In genomic region chr4:55866290-55866907, GRCh38 we compare ENCODE assay signal across 1 cellular context.
TF ChIP-seq lines count a peak whose summit lies in the region.

No MANE protein-coding gene starts in this region.

TF ChIP-seq in K562, 482 proteins besides CTCF, POLR2A, EP300 and RAD21:
- TF ChIP-seq SMARCE1 (IDR thresholded peaks at IDR 0.05) (peak; percentile 82), KDM4B (IDR thresholded peaks at IDR 0.05; ENCODE audit: borderline replicate concordance in 2 of 2, low read depth in 1 of 2) (0 out of 4 replicates have a peak, but pooled peaks of 1 of the 2 experiments have one; percentile 37), JUN (IDR thresholded peaks at IDR 0.05; ENCODE audit: borderline replicate concordance, low read depth, low read length) (peak; percentile 83), JUN (CRISPR knock-in tag; IDR thresholded peaks at IDR 0.05; ENCODE audit: borderline replicate concordance) (no peak), EP400 (IDR thresholded peaks at IDR 0.05) (0 out of 2 replicates have a peak, but pooled peaks have one; percentile 7), TAF7 (tag; IDR thresholded peaks at IDR 0.05) (no peak), NCOA2 (IDR thresholded peaks at IDR 0.05; ENCODE audit: partially characterized antibody in 2 of 2) (no peak), MEF2A (IDR thresholded peaks at IDR 0.05; ENCODE audit: control insufficient read depth, low read depth, low read length) (peak; percentile 58; the same call in 1 of the 2 replicates), FOS (IDR thresholded peaks at IDR 0.05; ENCODE audit: extremely low read depth, insufficient read length) (peak; percentile 59), SMARCC2 (IDR thresholded peaks at IDR 0.05; ENCODE audit: low read depth) (peak; percentile 76), RBM25 (IDR thresholded peaks at IDR 0.05; ENCODE audit: low read depth, low read length, severe bottlenecking) (no peak), ATF7 (IDR thresholded peaks at IDR 0.05) (peak; percentile 24; the same call in 1 of the 2 replicates), NCOA1 (IDR thresholded peaks at IDR 0.05; ENCODE audit: low read depth) (0 out of 2 replicates have a peak, but pooled peaks have one; percentile 23), ARID2 (IDR thresholded peaks at IDR 0.05) (no peak), MITF (IDR thresholded peaks at IDR 0.05) (no peak), CREB1 (IDR thresholded peaks at IDR 0.05) (no peak), CREB1 (CRISPR knock-in tag; IDR thresholded peaks at IDR 0.05) (no peak), GTF2E2 (tag; IDR thresholded peaks at IDR 0.05) (peak; percentile 72), SMARCA4 (IDR thresholded peaks at IDR 0.05) (peak; percentile 77), HMBOX1 (IDR thresholded peaks at IDR 0.05) (peak; percentile 100), ZNF512 (tag; IDR thresholded peaks at IDR 0.05) (0 out of 2 replicates have a peak, but pooled peaks have one; percentile 46), ATF3 (IDR thresholded peaks at IDR 0.05) (peak; percentile 87), ATF3 (CRISPR knock-in tag; conservative IDR thresholded peaks at IDR 0.05) (no peak), NCOR1 (IDR thresholded peaks at IDR 0.05) (0 out of 2 replicates have a peak, but pooled peaks have one; percentile 39), FOSL1 (tag; conservative IDR thresholded peaks at IDR 0.05) (peak; percentile 92), ZNF431 (CRISPR knock-in tag; IDR thresholded peaks at IDR 0.05) (no peak), DPF2 (IDR thresholded peaks at IDR 0.05) (peak; percentile 87), MBD1 (CRISPR knock-in tag; IDR thresholded peaks at IDR 0.05) (no peak), SUPT5H (IDR thresholded peaks at IDR 0.05) (no peak), BRD9 (IDR thresholded peaks at IDR 0.05; ENCODE audit: low read depth, partially characterized antibody) (peak; percentile 64), LEF1 (IDR thresholded peaks at IDR 0.05) (peak; percentile 56; the same call in 1 of the 2 replicates), ZNF318 (IDR thresholded peaks at IDR 0.05; ENCODE audit: borderline replicate concordance in 1 of 2, low read depth in 1 of 2) (no peak), ZSCAN32 (CRISPR knock-in tag; IDR thresholded peaks at IDR 0.05) (no peak), ZKSCAN3 (CRISPR knock-in tag; IDR thresholded peaks at IDR 0.05) (no peak), BHLHE40 (IDR thresholded peaks at IDR 0.05; ENCODE audit: low read length) (no peak), BCLAF1 (IDR thresholded peaks at IDR 0.05; ENCODE audit: borderline replicate concordance in 1 of 2, control insufficient read depth in 1 of 2, low read depth in 2 of 2, low read length in 1 of 2) (0 out of 4 replicates have a peak, but pooled peaks of 1 of the 2 experiments have one; percentile 23), HSF4 (CRISPR knock-in tag; IDR thresholded peaks at IDR 0.05; ENCODE audit: borderline replicate concordance) (no peak), JUND (IDR thresholded peaks at IDR 0.05; ENCODE audit: borderline replicate concordance, low read depth, low read length) (peak; percentile 92), JUND (tag; IDR thresholded peaks at IDR 0.05; ENCODE audit: borderline replicate concordance, low read depth, low read length) (peak; percentile 89), ARID1B (IDR thresholded peaks at IDR 0.05) (peak; percentile 73)
